In genomic region chr10:48309711-48310226, GRCh38 we compare ENCODE assay signal across 9 cellular contexts. TPM values are rescaled to one million over a fixed set of nuclear protein-coding genes. Genes with fewer than 3 reads are reported as not detected.
DNase-seq lines count a peak whose midpoint lies in the region; ATAC-seq, FAIRE-seq and TF ChIP-seq lines count a peak whose summit lies in the region.
"Had no signal": no experiment of that assay in that cellular context is flagged by ENCODE, and none has a peak within 500 bp of the region (broad histone marks: within the 10 kb centered on the region; RNA-seq: fewer than 3 reads in every experiment).

No MANE protein-coding gene starts in this region.

- H3K36me3 Mint-ChIP-seq in CD4-positive, alpha-beta memory T cell, result peaks cover 0 to 4% of the 10 kb centered on the region in 2 donors

- no peak overlapping the region for H3K27ac ChIP-seq in foreskin keratinocyte
- H3K27ac ChIP-seq in spleen, result no peak overlapping the region
- no peak overlapping the region for H3K27ac ChIP-seq in CD4-positive, alpha-beta memory T cell (ENCODE audit: low read depth, low read length)
- H3K27ac ChIP-seq in aorta (ENCODE audit: low read depth in 1 of 2, low read length in 2 of 2), result no peak overlapping the region

- peaks cover 0 to 2% (median 0%) of the 10 kb centered on the region in 8 donors for H3K9me3 Mint-ChIP-seq in CD4-positive, alpha-beta memory T cell

- DNase-seq in AG08396 (ENCODE audit: low spot score) (peak; percentile 70), GM12864 (ENCODE audit: low read depth) (no peak), RCC 7860 (ENCODE audit: low spot score) (peak; percentile 96), foreskin keratinocyte (peak; percentile 69 to 89), spleen (no peak), aorta (no peak)
- DNase-seq in CD4-positive, alpha-beta memory T cell, result no peak
- no peak for DNase-seq in activated effector memory CD4-positive, alpha-beta T cell treated with anti-CD3 and anti-CD28 coated beads, Interleukin-2, amount 50 U/mL, for 16 hours

- H3K27me3 Mint-ChIP-seq in CD4-positive, alpha-beta memory T cell, result no peaks in the 10 kb centered on the region

- peak; percentile 97 for FAIRE-seq in RCC 7860 (lab: Jason Lieb, UNC)

- POLR2A ChIA-PET in CD4-positive, alpha-beta memory T cell (lab: Charles Lee; ENCODE audit: partially characterized antibody), result interaction anchor here (0.7 kb wide), 1 partner anchor 68 kb away, joined by 3 read pairs; no protein-coding TSS in a partner anchor

- peaks cover 30 to 63% (median 38%) of the 10 kb centered on the region in 4 donors for H3K4me1 Mint-ChIP-seq in CD4-positive, alpha-beta memory T cell

- H3K4me3 ChIP-seq in GM12864 (ENCODE audit: low read depth, low read length) (no peak overlapping the region), spleen (no peak overlapping the region), aorta (ENCODE audit: low read length in 2 of 2) (no peak overlapping the region)
- no peak overlapping the region for H3K4me3 ChIP-seq in CD4-positive, alpha-beta memory T cell (ENCODE audit: low read length in 2 of 2)

- peak overlapping the region in 3 of 8 donors; percentile 8 to 36 (median 22) for H3K4me3 Mint-ChIP-seq in CD4-positive, alpha-beta memory T cell

- TF ChIP-seq CTCF in GM12864 (IDR thresholded peaks at IDR 0.05; ENCODE audit: low read depth, low read length, missing control alignments) (peak; percentile 39), foreskin keratinocyte (conservative IDR thresholded peaks at IDR 0.05) (peak; percentile 51), spleen (IDR thresholded peaks at IDR 0.05 in 8 of 11, conservative IDR thresholded peaks at IDR 0.05 in 3 of 11) (no peak)

- intact Hi-C loops in spleen (cut with DNase I; ENCODE audit: low total_unique reads), result no loop called here
- intact Hi-C loops in CD4-positive, alpha-beta memory T cell (cut with micrococcal nuclease), result loop anchor here (5.0 kb wide), 1 partner anchor 348 kb away; no protein-coding TSS in a partner anchor
- intact Hi-C loops in aorta (cut with DNase I), result no loop called here

- 73 to 78% (median 75%) methylated on average over 2 of the region's 2 CpGs for WGBS in spleen, 5 donors
- 81 to 83% methylated on average over 2 of the region's 2 CpGs for WGBS in aorta, 2 donors

- peak; percentile 30 for ATAC-seq in foreskin keratinocyte
- no peak for ATAC-seq in aorta (ENCODE audit: low FRiP score)

- H3K27ac Mint-ChIP-seq in CD4-positive, alpha-beta memory T cell, result peak overlapping the region in 2 of 7 donors; percentile 17 to 50

- no peak for TF ChIP-seq POLR2A in spleen (IDR thresholded peaks at IDR 0.05)

- H3K36me3 ChIP-seq in spleen, result no peaks in the 10 kb centered on the region
- H3K36me3 ChIP-seq in CD4-positive, alpha-beta memory T cell (ENCODE audit: insufficient read depth, low read length), result no peaks in the 10 kb centered on the region
- no peaks in the 10 kb centered on the region for H3K36me3 ChIP-seq in aorta (ENCODE audit: control insufficient read depth in 1 of 2, insufficient read depth in 2 of 2, low read length in 1 of 2)

- H3K4me1 ChIP-seq in foreskin keratinocyte, result peaks cover 47% of the 10 kb centered on the region
- H3K4me1 ChIP-seq in spleen, result peaks cover 18 to 49% (median 26%) of the 10 kb centered on the region in 6 donors
- H3K4me1 ChIP-seq in CD4-positive, alpha-beta memory T cell (ENCODE audit: insufficient read depth, low read length), result peaks cover 31% of the 10 kb centered on the region
- H3K4me1 ChIP-seq in aorta (ENCODE audit: control insufficient read depth in 1 of 2, insufficient read depth in 2 of 2, low read length in 2 of 2), result no peaks in the 10 kb centered on the region

- H3K27me3 ChIP-seq in foreskin keratinocyte, result no peaks in the 10 kb centered on the region
- H3K27me3 ChIP-seq in spleen (replicated peaks in 1 of 7), result no peaks in the 10 kb centered on the region
- no peaks in the 10 kb centered on the region for H3K27me3 ChIP-seq in CD4-positive, alpha-beta memory T cell (ENCODE audit: insufficient read depth, low read length)
- H3K27me3 ChIP-seq in aorta (ENCODE audit: control insufficient read depth in 1 of 2, insufficient read depth in 2 of 2, low read length in 1 of 2), result no peaks in the 10 kb centered on the region

- CTCF ChIA-PET in CD4-positive, alpha-beta memory T cell (lab: Charles Lee; ENCODE audit: partially characterized antibody), result interaction anchor here (1.2 to 1.4 kb wide), 4 partner anchors 9 to 45 kb away, joined by 3 to 5 read pairs (median 4); no protein-coding TSS in a partner anchor

- H3K9me3 ChIP-seq in spleen (no peaks in the 10 kb centered on the region), aorta (ENCODE audit: control insufficient read depth, low read length) (no peaks in the 10 kb centered on the region)
- H3K9me3 ChIP-seq in CD4-positive, alpha-beta memory T cell (ENCODE audit: control insufficient read depth in 1 of 2, low read length in 2 of 2), result no peaks in the 10 kb centered on the region

RNA-seq across cellular contexts. Expression of gene MAPK8, which starts 3.3 kb away (rescaled TPM):
- 32.5 and 34.0 TPM in 2 replicates for total RNA-seq in foreskin keratinocyte
- 7.6 and 11.0 TPM in 2 replicates for polyA plus RNA-seq in foreskin keratinocyte
- 10 to 100 TPM; 32.7 to 61.4 (median 39.0) TPM for total RNA-seq in spleen
- 1 to 10 TPM; 5.2 to 9.4 (median 7.0) TPM for polyA plus RNA-seq in spleen
- 10 to 100 TPM; 47.6 to 49.9 TPM for total RNA-seq in CD4-positive, alpha-beta memory T cell
- 10 to 100 TPM; 13.3 to 22.3 TPM for polyA plus RNA-seq in CD4-positive, alpha-beta memory T cell
- 10 to 100 TPM; 33.3 to 38.9 TPM for total RNA-seq in aorta
- 10 to 100 TPM in 1 of 2 donors, 1 to 10 TPM in 1; 7.8 to 20.0 TPM for polyA plus RNA-seq in aorta

RNA-seq across cellular contexts. Expression of gene FRMPD2, which starts 35.3 kb away (rescaled TPM):
- total RNA-seq in foreskin keratinocyte (not detected in 2 replicates), spleen (under 1 TPM in 1 of 7 donors, not detected in 6; 0.33 TPM), aorta (not detected)
- polyA plus RNA-seq in foreskin keratinocyte (not detected in 2 replicates), spleen (not detected), aorta (not detected)
- not detected for total RNA-seq in CD4-positive, alpha-beta memory T cell
- not detected for polyA plus RNA-seq in CD4-positive, alpha-beta memory T cell
- total RNA-seq: SK-MEL-5 had no signal

Comparison
In these comparisons a context has a peak if more than half of its experiments do, and no peak if none do; other contexts are left out.
1. DNase-seq: peak in AG08396 (single experiment), RCC 7860 (single experiment) and foreskin keratinocyte (2 of 2); none in GM12864 (single experiment), spleen (single experiment), CD4-positive, alpha-beta memory T cell (0 of 5), aorta (0 of 2) and activated effector memory CD4-positive, alpha-beta T cell treated with anti-CD3 and anti-CD28 coated beads, Interleukin-2, amount 50 U/mL, for 16 hours (single experiment).
2. CTCF ChIP-seq: peak in GM12864 (single experiment) and foreskin keratinocyte (single experiment); none in spleen (0 of 11).